Comparison of ENCODE assay signal across 19 cellular contexts in the genomic region with DNA sequence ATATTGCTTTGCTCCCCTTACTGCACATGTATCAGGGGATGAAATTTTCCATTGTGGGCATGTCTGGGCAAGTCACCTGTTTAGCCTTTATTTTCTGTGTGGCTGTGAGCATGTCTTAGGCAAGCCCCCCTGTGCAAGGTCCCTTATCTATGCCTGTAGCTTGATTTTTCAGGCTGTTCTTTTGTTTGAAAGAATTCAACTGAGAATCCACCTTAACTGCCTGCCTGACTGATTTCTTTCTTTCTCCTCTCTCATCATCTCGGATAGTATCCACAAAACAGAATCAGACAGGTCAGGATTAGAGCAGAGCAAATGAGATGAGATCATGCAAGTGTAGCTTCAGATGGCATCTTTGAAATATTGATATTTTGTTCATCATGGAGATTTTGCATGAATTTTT.
"Had no signal": no experiment of that assay in that cellular context is flagged by ENCODE, and none has a peak within 500 bp of the region (broad histone marks: within the 10 kb centered on the region; RNA-seq: fewer than 3 reads in every experiment).

No MANE protein-coding gene starts in this region.

- H3K36me3 ChIP-seq: sigmoid colon, stomach, thoracic aorta had no signal

- H3K36me3 Mint-ChIP-seq: type B pancreatic cell had no signal

- H3K27me3 ChIP-seq: hepatocyte, sigmoid colon, stomach had no signal

- H2AFZ ChIP-seq: hepatocyte had no signal

- H3K4me3 ChIP-seq: hepatocyte, lung, sigmoid colon, skin epidermis, stomach, thoracic aorta had no signal

- H3K27ac Mint-ChIP-seq: effector memory CD8-positive, alpha-beta T cell; naive thymus-derived CD4-positive, alpha-beta T cell; nephron progenitor cell; type B pancreatic cell had no signal

- H3K9me3 ChIP-seq: thoracic aorta had no signal

- DNase-seq: effector memory CD8-positive, alpha-beta T cell; foreskin melanocyte; head of caudate nucleus; left colon; left ventricle myocardium superior; mesendoderm; naive thymus-derived CD4-positive, alpha-beta T cell; nephron progenitor cell; posterior cingulate gyrus; sigmoid colon; stimulated activated naive CD4-positive, alpha-beta T cell; stomach; substantia nigra had no signal

- ATAC-seq: effector memory CD8-positive, alpha-beta T cell; left colon; left ventricle myocardium superior; naive thymus-derived CD4-positive, alpha-beta T cell had no signal

- H3K27me3 Mint-ChIP-seq: effector memory CD8-positive, alpha-beta T cell; naive thymus-derived CD4-positive, alpha-beta T cell; type B pancreatic cell had no signal

- H3K4me1 ChIP-seq: sigmoid colon, stomach had no signal

- H3K27ac ChIP-seq: hepatocyte, sigmoid colon, skin epidermis, stomach, thoracic aorta had no signal

- H3K4me1 Mint-ChIP-seq: naive thymus-derived CD4-positive, alpha-beta T cell; nephron progenitor cell had no signal

- FAIRE-seq: urothelium cell line had no signal

- H3K79me2 ChIP-seq: hepatocyte had no signal

- H3K4me2 ChIP-seq: hepatocyte had no signal

- H3K4me3 Mint-ChIP-seq: effector memory CD8-positive, alpha-beta T cell; naive thymus-derived CD4-positive, alpha-beta T cell; nephron progenitor cell; type B pancreatic cell had no signal
